In the genomic region with DNA sequence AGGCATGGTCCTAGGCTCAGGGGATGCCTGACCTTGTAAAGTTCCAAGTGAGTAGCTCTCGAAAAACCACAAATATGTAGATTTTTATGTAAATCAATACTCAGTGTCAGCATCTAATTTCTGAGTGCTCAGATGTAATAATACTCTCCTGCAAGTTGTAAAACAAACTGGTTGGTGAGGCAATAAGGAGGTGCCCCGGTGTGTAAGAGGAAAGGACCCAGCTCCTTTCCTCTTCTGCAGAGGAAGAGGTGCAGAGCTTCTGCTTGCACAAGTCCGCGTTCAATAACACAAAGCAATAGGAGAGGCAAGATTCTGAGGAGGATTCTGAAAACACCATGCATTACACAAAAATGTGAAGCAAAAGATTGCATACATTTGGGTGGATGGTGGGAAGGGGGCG, we compare ENCODE assay signal across 20 cellular contexts. TPM values are rescaled to one million over a fixed set of nuclear protein-coding genes. Genes with fewer than 3 reads are reported as not detected.
"Had no signal": no experiment of that assay in that cellular context is flagged by ENCODE, and none has a peak within 500 bp of the region (broad histone marks: within the 10 kb centered on the region; RNA-seq: fewer than 3 reads in every experiment).

No MANE protein-coding gene starts in this region.

- H3K4me3 Mint-ChIP-seq: natural killer cell; stimulated activated effector memory CD8-positive, alpha-beta T cell treated with anti-CD3 and anti-CD28 coated beads, Interleukin-12 subunit alpha, Interleukin-12 subunit beta, amount 100 ng/mL, for 72 hours; type B pancreatic cell had no signal

- H3K27ac Mint-ChIP-seq: natural killer cell; stimulated activated effector memory CD8-positive, alpha-beta T cell treated with anti-CD3 and anti-CD28 coated beads, Interleukin-12 subunit alpha, Interleukin-12 subunit beta, amount 100 ng/mL, for 72 hours; type B pancreatic cell had no signal

- DNase-seq: dorsolateral prefrontal cortex; effector CD4-positive, alpha-beta T cell; foreskin fibroblast; gastrocnemius medialis; left ventricle myocardium superior; lower lobe of right lung; natural killer cell; pancreas; stimulated activated CD4-positive, alpha-beta T cell treated with anti-CD3 and anti-CD28 coated beads, Interleukin-2, amount 100 ng/mL, for 24 hours; stimulated activated CD4-positive, alpha-beta T cell treated with anti-CD3 and anti-CD28 coated beads, Interleukin-4, amount 100 ng/mL, for 24 hours; stimulated activated naive CD8-positive, alpha-beta T cell treated with anti-CD3 and anti-CD28 coated beads, Interleukin-15, Interleukin-2, amounts not matched to agents 100 U/mL and 50 U/mL, for 24 hours; substantia nigra; testis; tibial artery had no signal

- H3K27me3 ChIP-seq: dorsolateral prefrontal cortex, gastrocnemius medialis, pancreas, testis had no signal

- H3K27ac ChIP-seq: gastrocnemius medialis, lower lobe of right lung, pancreas, testis, tibial artery had no signal

- H3K36me3 ChIP-seq: gastrocnemius medialis, lower lobe of right lung, pancreas, tibial artery had no signal

- H3K4me3 ChIP-seq: dorsolateral prefrontal cortex, gastrocnemius medialis, lower lobe of right lung, pancreas, smooth muscle cell, testis, tibial artery had no signal

- H3K9me3 Mint-ChIP-seq: natural killer cell; stimulated activated effector memory CD8-positive, alpha-beta T cell treated with anti-CD3 and anti-CD28 coated beads, Interleukin-12 subunit alpha, Interleukin-12 subunit beta, amount 100 ng/mL, for 72 hours; type B pancreatic cell had no signal

- H3K4me1 ChIP-seq: gastrocnemius medialis, pancreas, tibial artery had no signal

- ATAC-seq: gastrocnemius medialis; left ventricle myocardium superior; lower lobe of right lung; natural killer cell; pancreas; sciatic nerve; stimulated activated effector memory CD8-positive, alpha-beta T cell treated with anti-CD3 and anti-CD28 coated beads, Interleukin-12 subunit alpha, Interleukin-12 subunit beta, amount 100 ng/mL, for 72 hours; stimulated activated naive CD8-positive, alpha-beta T cell treated with anti-CD3 and anti-CD28 coated beads, Interleukin-15, Interleukin-2, amounts not matched to agents 100 U/mL and 50 U/mL, for 24 hours had no signal

- H3K36me3 Mint-ChIP-seq: natural killer cell; stimulated activated effector memory CD8-positive, alpha-beta T cell treated with anti-CD3 and anti-CD28 coated beads, Interleukin-12 subunit alpha, Interleukin-12 subunit beta, amount 100 ng/mL, for 72 hours; type B pancreatic cell had no signal

- H3K9me3 ChIP-seq: gastrocnemius medialis, lower lobe of right lung, pancreas, testis, tibial artery had no signal

RNA-seq across cellular contexts. Expression of a gene that starts 43.6 kb away (rescaled TPM):
- total RNA-seq: left ventricle myocardium superior, mononuclear cell, pulmonary artery endothelial cell, smooth muscle cell had no signal
